Comparison of ENCODE assay signal across 8 cellular contexts in genomic region chr2:99489758-99490087, GRCh38. TPM values are rescaled to one million over a fixed set of nuclear protein-coding genes. Genes with fewer than 3 reads are reported as not detected.
DNase-seq lines count a peak whose midpoint lies in the region; ATAC-seq and TF ChIP-seq lines count a peak whose summit lies in the region.

Gene REV1 (minus strand): TSS chr2:99490017. CDS start chr2:99464975, 25,042 bp downstream.

- peaks cover 38% of the 10 kb centered on the region for H4K20me1 ChIP-seq in SK-N-SH (ENCODE audit: insufficient read depth)

- no peak for ATAC-seq in SK-N-SH treated with all-trans-retinoic acid at 6 μM for 48 hours

- peak within 1 kb of the TSS; percentile 90 for H3K4me2 ChIP-seq in SK-N-SH

- H3K79me2 ChIP-seq in SK-N-SH (ENCODE audit: insufficient read depth), result peaks cover 45% of the 10 kb centered on the region

- H3K27me3 ChIP-seq in SK-N-SH (ENCODE audit: insufficient read depth) (no peaks in the 10 kb centered on the region; the same call in 1 of the 2 replicates), right atrium auricular region (no peaks in the 10 kb centered on the region)

- no peaks in the 10 kb centered on the region for H3F3A ChIP-seq in SK-N-SH (replicated peaks; ENCODE audit: insufficient read depth)

- H3K36me3 ChIP-seq in SK-N-SH (replicated peaks in 1 of 2; ENCODE audit: control insufficient read depth in 1 of 2, insufficient read depth in 2 of 2, low read length in 1 of 2) (peaks cover 0 to 2% of the 10 kb centered on the region in 2 experiments), right atrium auricular region (no peaks in the 10 kb centered on the region)

- no peaks in the 10 kb centered on the region for H3K9me3 ChIP-seq in SK-N-SH
- no peaks in the 10 kb centered on the region for H3K9me3 ChIP-seq in right atrium auricular region

- no peak for TF ChIP-seq RAD21 in SK-N-SH (IDR thresholded peaks at IDR 0.05; ENCODE audit: low read length)

- TF ChIP-seq CTCF in SK-N-SH (IDR thresholded peaks at IDR 0.05), result no peak
- no peak for TF ChIP-seq CTCF in right atrium auricular region (IDR thresholded peaks at IDR 0.05)

- H3K4me3 ChIP-seq in SK-N-SH (ENCODE audit: low read depth in 2 of 2, low read length in 1 of 2) (peak within 1 kb of the TSS; percentile 78 to 96), right atrium auricular region (peak within 1 kb of the TSS; percentile 87 to 95), skeletal muscle cell (ENCODE audit: low read depth, low read length) (peak within 1 kb of the TSS; percentile 84)

- intact Hi-C loops in activated T-helper 2 cell treated with anti-CD3 and anti-CD28 coated beads, Interferon-gamma antibody, Interleukin-2, Interleukin-4, amounts not matched to agents 10 μg/mL and 5 μg/mL and 100 μg/mL, durations not matched to agents 14 hours and 24 hours and 36 hours (cut with micrococcal nuclease), result loop anchor here (1.0 to 10.0 kb wide), 4 partner anchors 153 to 405 kb away; partner anchors contain the start of genes LIPT1, MITD1, MRPL30 and TSGA10

- peaks cover 31% of the 10 kb centered on the region for H3K4me1 Mint-ChIP-seq in activated T-helper 2 cell treated with anti-CD3 and anti-CD28 coated beads, Interferon-gamma antibody, Interleukin-2, Interleukin-4, amounts not matched to agents 10 μg/mL and 5 μg/mL and 100 μg/mL, durations not matched to agents 14 hours and 24 hours and 36 hours (ENCODE audit: low read depth)

- H3K9me2 ChIP-seq in SK-N-SH, result no peaks in the 10 kb centered on the region

- no CpG with 5 or more reads among the region's 51 CpGs for WGBS in SK-N-SH (ENCODE audit: low lambda C conversion rate)

- H3K27ac ChIP-seq in SK-N-SH (ENCODE audit: low read depth in 2 of 2, low read length in 1 of 2) (peak within 1 kb of the TSS; percentile 79 to 93), right atrium auricular region (peak within 1 kb of the TSS; percentile 95 to 99)

- H3K36me3 Mint-ChIP-seq in activated T-helper 2 cell treated with anti-CD3 and anti-CD28 coated beads, Interferon-gamma antibody, Interleukin-2, Interleukin-4, amounts not matched to agents 10 μg/mL and 5 μg/mL and 100 μg/mL, durations not matched to agents 14 hours and 24 hours and 36 hours (ENCODE audit: low read depth), result peaks cover 6% of the 10 kb centered on the region

- DNase-seq in SK-N-SH (no peak), right atrium auricular region (ENCODE audit: low spot score) (no peak), skeletal muscle cell (ENCODE audit: low read depth) (no peak), NCI-H146 (lab: John Stamatoyannopoulos, UW) (no peak), NCI-H1694 (lab: John Stamatoyannopoulos, UW) (no peak), NCI-H128 (lab: John Stamatoyannopoulos, UW; ENCODE audit: unreplicated experiment) (no peak)
- no peak for DNase-seq in activated T-helper 2 cell treated with anti-CD3 and anti-CD28 coated beads, Interferon-gamma antibody, Interleukin-2, Interleukin-4, amounts not matched to agents 10 μg/mL and 5 μg/mL and 100 μg/mL, durations not matched to agents 14 hours and 24 hours and 36 hours (ENCODE audit: low spot score)

- CTCF ChIA-PET in SK-N-SH (lab: Yijun Ruan, JAX), result interaction anchor here (0.6 to 2.4 kb wide), 16 partner anchors 9 to 803 kb away, joined by 3 to 24 read pairs (median 4); partner anchors contain the start of genes EIF5B, LIPT1, TSGA10 and TXNDC9

- POLR2A ChIA-PET in SK-N-SH (lab: Yijun Ruan, JAX), result interaction anchor here (1.7 kb wide), 1 partner anchor 152 kb away, joined by 8 read pairs; the partner anchor contains the start of gene EIF5B

- H3K4me1 ChIP-seq in SK-N-SH (ENCODE audit: control insufficient read depth in 1 of 2, insufficient read depth in 2 of 2, low read depth in 1 of 2, low read length in 1 of 2) (peaks cover 0 to 14% of the 10 kb centered on the region in 2 experiments; a peak in 2 of 4 replicates), right atrium auricular region (peaks cover 0 to 42% of the 10 kb centered on the region in 2 donors)

- H3K9me3 Mint-ChIP-seq in activated T-helper 2 cell treated with anti-CD3 and anti-CD28 coated beads, Interferon-gamma antibody, Interleukin-2, Interleukin-4, amounts not matched to agents 10 μg/mL and 5 μg/mL and 100 μg/mL, durations not matched to agents 14 hours and 24 hours and 36 hours, result no peaks in the 10 kb centered on the region

- H3K27me3 Mint-ChIP-seq in activated T-helper 2 cell treated with anti-CD3 and anti-CD28 coated beads, Interferon-gamma antibody, Interleukin-2, Interleukin-4, amounts not matched to agents 10 μg/mL and 5 μg/mL and 100 μg/mL, durations not matched to agents 14 hours and 24 hours and 36 hours (ENCODE audit: low read depth), result peaks cover 2% of the 10 kb centered on the region

- peak within 1 kb of the TSS; percentile 87 for H3K9ac ChIP-seq in SK-N-SH

- peak within 1 kb of the TSS; percentile 100 for H3K4me3 Mint-ChIP-seq in activated T-helper 2 cell treated with anti-CD3 and anti-CD28 coated beads, Interferon-gamma antibody, Interleukin-2, Interleukin-4, amounts not matched to agents 10 μg/mL and 5 μg/mL and 100 μg/mL, durations not matched to agents 14 hours and 24 hours and 36 hours (ENCODE audit: low read depth)

- H2AFZ ChIP-seq in SK-N-SH (ENCODE audit: low read depth), result peak within 1 kb of the TSS; percentile 96

- no peak for TF ChIP-seq EP300 in SK-N-SH (IDR thresholded peaks at IDR 0.05; ENCODE audit: borderline replicate concordance in 1 of 2, low read depth in 1 of 2, low read length in 1 of 2)

- peak within 1 kb of the TSS; percentile 97 for H3K27ac Mint-ChIP-seq in activated T-helper 2 cell treated with anti-CD3 and anti-CD28 coated beads, Interferon-gamma antibody, Interleukin-2, Interleukin-4, amounts not matched to agents 10 μg/mL and 5 μg/mL and 100 μg/mL, durations not matched to agents 14 hours and 24 hours and 36 hours

TF ChIP-seq in SK-N-SH, 30 proteins besides CTCF, POLR2A, EP300 and RAD21:
- TF ChIP-seq TAF1 (IDR thresholded peaks at IDR 0.05; ENCODE audit: borderline replicate concordance, low read depth, low read length), result peak; percentile 19; the same call in 1 of the 2 replicates
- no peak for TF ChIP-seq REST (IDR thresholded peaks at IDR 0.05; ENCODE audit: low read depth, low read length)
- no peak for TF ChIP-seq FOSL2 (IDR thresholded peaks at IDR 0.05; ENCODE audit: borderline replicate concordance, low read depth)

TF ChIP-seq in SK-N-SH treated with all-trans-retinoic acid at 6 μM for 48 hours, 23 proteins besides CTCF, POLR2A, EP300 and RAD21 (continues in another document):
- TF ChIP-seq ESRRG (CRISPR knock-in tag; IDR thresholded peaks at IDR 0.05), result no peak
- no peak for TF ChIP-seq OSR1 (CRISPR knock-in tag; IDR thresholded peaks at IDR 0.05)
- TF ChIP-seq ZNF70 (CRISPR knock-in tag; IDR thresholded peaks at IDR 0.05), result no peak
- TF ChIP-seq CREB5 (CRISPR knock-in tag; IDR thresholded peaks at IDR 0.05; ENCODE audit: low read depth), result no peak
- TF ChIP-seq CSDC2 (CRISPR knock-in tag; IDR thresholded peaks at IDR 0.05), result no peak
- TF ChIP-seq SNAI2 (CRISPR knock-in tag; IDR thresholded peaks at IDR 0.05), result no peak
- TF ChIP-seq TSHZ2 (CRISPR knock-in tag; IDR thresholded peaks at IDR 0.05), result no peak
- no peak for TF ChIP-seq ISL1 (CRISPR knock-in tag; IDR thresholded peaks at IDR 0.05)
- TF ChIP-seq ZNF565 (CRISPR knock-in tag; conservative IDR thresholded peaks at IDR 0.05; ENCODE audit: low read depth), result no peak
- no peak for TF ChIP-seq TOX (CRISPR knock-in tag; IDR thresholded peaks at IDR 0.05; ENCODE audit: borderline replicate concordance)
- TF ChIP-seq TCF4 (CRISPR knock-in tag; IDR thresholded peaks at IDR 0.05; ENCODE audit: borderline replicate concordance), result no peak
- no peak for TF ChIP-seq ZNF8 (CRISPR knock-in tag; IDR thresholded peaks at IDR 0.05)
- TF ChIP-seq ZFP30 (CRISPR knock-in tag; IDR thresholded peaks at IDR 0.05), result no peak
- TF ChIP-seq GLIS3 (CRISPR knock-in tag; IDR thresholded peaks at IDR 0.05), result no peak
- TF ChIP-seq ZFP3 (CRISPR knock-in tag; IDR thresholded peaks at IDR 0.05), result no peak

RNA-seq across cellular contexts. Expression of gene REV1, which starts in this region (rescaled TPM):
- polyA plus RNA-seq in SK-N-SH (2012; rRNA removed), result 15.9 and 24.2 TPM in 2 replicates
- 13.4 and 14.3 TPM in 2 replicates for polyA plus RNA-seq in SK-N-SH (2012; cell fraction: cytosol; rRNA removed)
- 41.8 and 93.2 TPM in 2 replicates for polyA plus RNA-seq in SK-N-SH (2012; cell fraction: nucleus; rRNA removed)
- total RNA-seq in activated T-helper 2 cell treated with anti-CD3 and anti-CD28 coated beads, Interferon-gamma antibody, Interleukin-2, Interleukin-4, amounts not matched to agents 10 μg/mL and 5 μg/mL and 100 μg/mL, durations not matched to agents 14 hours and 24 hours and 36 hours, result 39.4 and 41.3 TPM in 2 replicates
- total RNA-seq in right atrium auricular region, result 10 to 100 TPM; 22.3 to 26.4 TPM
